Comparison of ENCODE assay signal across 8 cellular contexts in the genomic region with DNA sequence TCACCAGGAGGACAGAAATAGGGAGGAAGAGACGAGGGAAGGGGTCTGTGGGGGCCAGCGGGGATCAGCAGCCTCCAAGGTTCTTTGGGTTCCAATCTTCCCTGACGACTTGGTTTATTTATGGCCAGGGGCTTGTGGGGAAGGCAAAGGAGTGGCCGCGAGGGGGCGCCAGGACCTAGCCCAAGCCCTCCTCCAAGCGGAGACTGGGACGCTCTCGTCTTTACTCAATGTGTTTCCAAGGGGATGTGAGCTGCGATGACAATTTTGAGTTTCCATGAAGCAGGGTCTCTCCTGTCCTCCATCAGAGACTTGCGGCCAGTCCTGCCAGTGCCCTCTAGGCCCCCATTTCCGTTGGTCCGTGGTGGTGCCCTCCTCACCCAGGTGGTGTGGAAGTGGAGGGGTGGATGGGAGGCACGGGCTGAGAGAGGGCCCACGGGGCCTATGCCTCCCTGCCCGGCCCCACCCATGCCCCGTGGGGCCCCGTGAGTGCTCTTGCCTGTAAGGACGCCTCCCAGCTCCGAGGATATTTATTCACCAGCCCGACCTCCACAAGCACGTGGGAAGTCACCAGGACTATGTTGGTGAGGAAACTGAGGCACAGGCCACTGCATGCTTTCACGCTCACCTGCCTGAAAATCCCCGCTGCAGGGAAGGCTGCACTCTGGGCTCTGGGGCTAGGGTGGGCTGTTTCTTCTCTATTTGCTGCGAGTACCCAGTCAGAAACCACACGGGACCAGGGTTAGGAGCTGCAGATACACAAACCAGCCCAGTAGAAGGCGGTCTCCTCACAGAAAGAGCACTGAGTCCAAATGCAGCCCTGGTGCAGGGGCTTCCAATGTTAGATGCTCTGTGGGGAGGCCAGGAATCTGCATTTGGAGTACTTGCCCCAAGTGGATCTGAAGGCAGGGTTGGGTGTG. TPM values are rescaled to one million over a fixed set of nuclear protein-coding genes. Genes with fewer than 3 reads are reported as not detected.
DNase-seq lines count a peak whose midpoint lies in the region; ATAC-seq and TF ChIP-seq lines count a peak whose summit lies in the region.

No MANE protein-coding gene starts in this region.

- H3K27ac Mint-ChIP-seq in activated B cell treated with CpG ODN at 0.5 μM for 24 hours: no peak overlapping the region

- no peaks in the 10 kb centered on the region for H3K36me3 Mint-ChIP-seq in activated B cell treated with CpG ODN at 0.5 μM for 24 hours (ENCODE audit: low read depth)

- ATAC-seq in activated B cell treated with CpG ODN at 0.5 μM for 24 hours (ENCODE audit: low read depth) (no peak), GM18520 (IDR thresholded peaks at IDR 0.05; ENCODE audit: unreplicated experiment) (no peak)

- peak overlapping the region; percentile 27 for H2AFZ ChIP-seq in ACC112 (ENCODE audit: low read length, unreplicated experiment)

- DNase-seq in GM19240 (ENCODE audit: insufficient read length, low spot score) (peak; percentile 50), NCI-H2227 (lab: John Stamatoyannopoulos, UW; ENCODE audit: unreplicated experiment) (peak; percentile 90), activated B cell treated with CpG ODN at 0.5 μM for 24 hours (peak; percentile 36), caudate nucleus (lab: John Stamatoyannopoulos, UW) (peak in 51 of 61 donors; percentile 2 to 74 (median 36)), left kidney (ENCODE audit: low read depth, low spot score) (peak; percentile 93)
- DNase-seq in stimulated activated CD4-positive, alpha-beta T cell treated with anti-CD3 and anti-CD28 coated beads, Interleukin-4, amount 100 ng/mL, for 4 hours: peak; percentile 27 to 64

- intact Hi-C loops in activated B cell treated with CpG ODN at 0.5 μM for 24 hours (cut with micrococcal nuclease): loop anchor here (5.0 kb wide), 1 partner anchor 472 kb away; no protein-coding TSS in a partner anchor

- H3K9me3 Mint-ChIP-seq in activated B cell treated with CpG ODN at 0.5 μM for 24 hours: no peaks in the 10 kb centered on the region

- H3K4me3 ChIP-seq in ACC112 (ENCODE audit: low read depth, low read length): no peak overlapping the region

- peaks cover 33% of the 10 kb centered on the region for H3K27me3 Mint-ChIP-seq in activated B cell treated with CpG ODN at 0.5 μM for 24 hours

- TF ChIP-seq CTCF in activated B cell treated with CpG ODN at 0.5 μM for 24 hours (IDR thresholded peaks at IDR 0.05): no peak

- H3K36me3 ChIP-seq in ACC112 (ENCODE audit: insufficient read depth, low read length): no peaks in the 10 kb centered on the region

- H3K27ac ChIP-seq in ACC112 (ENCODE audit: low read depth, low read length) (no peak overlapping the region), caudate nucleus (ENCODE audit: low read depth, low read length) (no peak overlapping the region)

- no peak overlapping the region for H3K4me3 Mint-ChIP-seq in activated B cell treated with CpG ODN at 0.5 μM for 24 hours

- H3K4me1 Mint-ChIP-seq in activated B cell treated with CpG ODN at 0.5 μM for 24 hours: peaks cover 4% of the 10 kb centered on the region

- CTCF ChIA-PET in activated B cell treated with CpG ODN at 0.5 μM for 24 hours (lab: Charles Lee): no interaction called here

- H3K27me3 ChIP-seq in ACC112 (ENCODE audit: insufficient read depth, low read length): peaks cover 28% of the 10 kb centered on the region

- H3K4me1 ChIP-seq in ACC112 (ENCODE audit: control insufficient read depth, insufficient read depth, low read length, unreplicated experiment): no peaks in the 10 kb centered on the region

- H3K79me2 ChIP-seq in ACC112 (ENCODE audit: control insufficient read depth, insufficient read depth, low read length, unreplicated experiment): no peaks in the 10 kb centered on the region

- POLR2A ChIA-PET in activated B cell treated with CpG ODN at 0.5 μM for 24 hours (lab: Charles Lee): no interaction called here

RNA-seq across cellular contexts. Expression of gene DMRTB1, which starts 26.5 kb away (rescaled TPM):
- total RNA-seq in activated B cell treated with CpG ODN at 0.5 μM for 24 hours: not detected in 2 replicates

Comparison
In these comparisons a context has a peak if more than half of its experiments do, and no peak if none do; other contexts are left out.
1. DNase-seq: peak in every context shown above with its lines; median percentile 93 in left kidney; 90 in NCI-H2227; 50 in GM19240; 46 in stimulated activated CD4-positive, alpha-beta T cell treated with anti-CD3 and anti-CD28 coated beads, Interleukin-4, amount 100 ng/mL, for 4 hours; 36 in activated B cell treated with CpG ODN at 0.5 μM for 24 hours; 36 in caudate nucleus.